In the genomic region with DNA sequence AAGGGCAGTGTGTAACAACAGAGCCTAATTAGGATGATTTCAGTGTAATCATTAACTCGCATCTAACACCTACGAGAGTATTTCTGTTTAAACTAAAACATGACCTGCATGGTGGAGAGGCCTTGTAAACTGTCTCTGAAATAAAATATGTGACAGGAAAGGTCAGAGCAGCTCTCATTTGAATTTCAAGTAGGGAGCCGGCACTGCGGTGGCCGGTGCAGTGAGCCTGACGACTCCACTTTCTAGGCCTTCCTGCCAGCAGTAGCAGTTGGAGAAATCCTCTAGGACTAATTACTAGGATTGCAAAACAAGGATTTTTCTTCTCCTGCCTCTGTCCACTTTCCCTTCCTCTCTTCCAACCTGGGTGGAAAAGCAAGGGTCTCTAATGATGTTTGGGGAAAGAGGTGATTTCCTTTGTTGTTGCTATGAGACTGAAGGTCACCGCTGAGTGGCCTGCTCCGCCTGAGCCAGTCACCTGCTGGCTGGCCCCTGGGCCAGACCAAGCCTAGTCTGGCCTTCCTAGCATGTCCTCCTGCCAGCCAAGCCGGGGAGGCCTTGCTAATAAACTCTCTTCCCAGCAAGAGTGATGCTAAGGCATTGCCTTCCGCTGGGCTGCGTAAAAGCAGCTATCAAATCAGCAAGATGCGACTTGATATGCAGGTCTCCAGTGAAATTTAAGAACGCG, we compare ENCODE assay signal across 24 cellular contexts.
A peak's percentile ranks its signal among the peaks of the same experiment; 100 is the strongest.
DNase-seq lines count a peak whose midpoint lies in the region; ATAC-seq, FAIRE-seq and TF ChIP-seq lines count a peak whose summit lies in the region.
"Had no signal": no experiment of that assay in that cellular context is flagged by ENCODE, and none has a peak within 500 bp of the region (broad histone marks: within the 10 kb centered on the region; RNA-seq: fewer than 3 reads in every experiment).

No MANE protein-coding gene starts in this region.

- peak overlapping the region; percentile 34 to 46; a peak in 3 of 4 replicates for H3K4me2 ChIP-seq in H1 (ENCODE audit: insufficient read depth in 1 of 2, low read depth in 2 of 2, low read length in 2 of 2)
- H3K4me2 ChIP-seq: SK-N-SH had no signal

- TF ChIP-seq POLR2A in H1 (IDR thresholded peaks at IDR 0.05; ENCODE audit: control extremely low read depth in 1 of 2, low read depth in 2 of 2, low read length in 2 of 2) = no peak
- no peak for TF ChIP-seq POLR2A in gastroesophageal sphincter (IDR thresholded peaks at IDR 0.05)

- H3K27ac ChIP-seq in H1 (ENCODE audit: low read depth, low read length) (no peak overlapping the region), gastroesophageal sphincter (no peak overlapping the region), kidney (ENCODE audit: low read depth in 2 of 2, low read length in 2 of 2) (no peak overlapping the region)
- H3K27ac ChIP-seq: 22Rv1, cardiac muscle cell, left ventricle myocardium inferior, RWPE1, stomach, tibial nerve had no signal

- H3K4me3 Mint-ChIP-seq in nephron (no peak overlapping the region), natural killer cell (no peak overlapping the region)
- H3K4me3 Mint-ChIP-seq: activated CD4-positive, alpha-beta T cell treated with anti-CD3 and anti-CD28 coated beads, Interleukin-2, amount 10 ng/mL, durations not matched to agents 7 days and 5 days; CD8-positive, alpha-beta T cell; natural killer cell treated with Interleukin-12 subunit alpha and Interleukin-12 subunit beta and Interleukin-15 and Interleukin-18, amount 100 ng/mL, for 72 hours had no signal

- H3K4me1 ChIP-seq in H1 (replicated peaks in 1 of 4; ENCODE audit: control insufficient read depth in 3 of 4, insufficient read depth in 4 of 4, low read length in 3 of 4) (peaks cover 5 to 18% (median 10%) of the 10 kb centered on the region in 4 experiments), gastroesophageal sphincter (no peaks in the 10 kb centered on the region), kidney (ENCODE audit: control insufficient read depth in 1 of 2, insufficient read depth in 1 of 2, low read depth in 1 of 2, low read length in 2 of 2) (no peaks in the 10 kb centered on the region)
- H3K4me1 ChIP-seq: left ventricle myocardium inferior, stomach, tibial nerve had no signal

- no peak for FAIRE-seq in H1 (lab: Jason Lieb, UNC)
- no peak for FAIRE-seq in kidney (lab: Jason Lieb, UNC)
- FAIRE-seq: H54 had no signal

- H2BK12ac ChIP-seq in H1 (ENCODE audit: low read depth, low read length) = peak overlapping the region; percentile 41; the same call in 1 of the 2 replicates

- no peaks in the 10 kb centered on the region for H3K27me3 ChIP-seq in H1 (replicated peaks in 1 of 4; ENCODE audit: control insufficient read depth in 3 of 4, extremely low read depth in 1 of 4, insufficient read depth in 3 of 4, low read length in 3 of 4)
- H3K27me3 ChIP-seq in gastroesophageal sphincter = no peaks in the 10 kb centered on the region
- H3K27me3 ChIP-seq: stomach, tibial nerve had no signal

- H4K8ac ChIP-seq in H1 (ENCODE audit: extremely low read depth, insufficient read depth, low read length) = no peak overlapping the region

- H3K23me2 ChIP-seq in H1 (ENCODE audit: low read depth, low read length) = no peaks in the 10 kb centered on the region; the same call in 1 of the 2 replicates

- H4K5ac ChIP-seq in H1 (ENCODE audit: insufficient read length, low read depth, low read length) = no peak overlapping the region

- H3K23ac ChIP-seq in H1 (ENCODE audit: insufficient read length) = no peak overlapping the region

- H3K4me3 ChIP-seq in H1 (ENCODE audit: extremely low read depth in 1 of 4, insufficient read depth in 2 of 4, low read depth in 3 of 4, low read length in 4 of 4) = peak overlapping the region in 1 of 4 experiments; percentile 31; a peak in 1 of 8 replicates
- no peak overlapping the region for H3K4me3 ChIP-seq in gastroesophageal sphincter
- no peak overlapping the region for H3K4me3 ChIP-seq in kidney (ENCODE audit: low read length in 2 of 2)
- H3K4me3 ChIP-seq: cardiac muscle cell, left ventricle myocardium inferior, stomach, tibial nerve had no signal

- H3K36me3 ChIP-seq in H1 (ENCODE audit: control insufficient read depth in 2 of 4, insufficient read depth in 4 of 4, low read length in 3 of 4) = no peaks in the 10 kb centered on the region
- no peaks in the 10 kb centered on the region for H3K36me3 ChIP-seq in gastroesophageal sphincter
- no peaks in the 10 kb centered on the region for H3K36me3 ChIP-seq in kidney (ENCODE audit: control insufficient read depth in 1 of 2, insufficient read depth in 2 of 2, low read length in 2 of 2)
- H3K36me3 ChIP-seq: cardiac muscle cell, left ventricle myocardium inferior, stomach, tibial nerve had no signal

- TF ChIP-seq RAD21 in H1 (IDR thresholded peaks at IDR 0.05 in 1 of 2, conservative IDR thresholded peaks at IDR 0.05 in 1 of 2; ENCODE audit: low read depth in 2 of 2, low read length in 2 of 2) = no peak

- DNase-seq in NCI-H748 (lab: John Stamatoyannopoulos, UW; ENCODE audit: unreplicated experiment) (peak; percentile 22), NCI-H748 treated with DMSO at 0.1 percent for 48 hours (lab: John Stamatoyannopoulos, UW) (no peak), H1 (ENCODE audit: low read depth in 1 of 2, low spot score in 2 of 2) (peak in 1 of 2 experiments; percentile 52), natural killer cell (no peak), kidney (no peak)
- DNase-seq: activated CD4-positive, alpha-beta T cell treated with anti-CD3 and anti-CD28 coated beads, Interleukin-2, amount 10 ng/mL, durations not matched to agents 7 days and 5 days; activated naive CD4-positive, alpha-beta T cell treated with anti-CD3 and anti-CD28 coated beads, Interleukin-2, amount 50 U/mL, for 16 hours; CD8-positive, alpha-beta T cell; DMS79; left ventricle myocardium inferior; NCI-H1092; NCI-H187; NCI-H69; SK-N-SH; stomach had no signal

- peak overlapping the region; percentile 51; the same call in 1 of the 2 replicates for H3K18ac ChIP-seq in H1 (ENCODE audit: extremely low read depth, low read length)

- TF ChIP-seq EP300 in H1 (IDR thresholded peaks at IDR 0.05; ENCODE audit: borderline replicate concordance in 1 of 2, low read depth in 2 of 2, low read length in 2 of 2) (no peak), gastroesophageal sphincter (IDR thresholded peaks at IDR 0.05) (no peak)

- H3K79me2 ChIP-seq in H1 (ENCODE audit: control insufficient read depth in 1 of 2, insufficient read depth in 2 of 2, low read length in 2 of 2) = no peaks in the 10 kb centered on the region

- WGBS in H1 (ENCODE audit: extremely low coverage in 1 of 2, insufficient coverage in 1 of 2, insufficient read length in 1 of 2, insufficient replicate concordance in 2 of 2, low coverage in 1 of 2, low lambda C conversion rate in 2 of 2, missing lambda C conversion rate in 1 of 2), 2 experiments = 34% methylated on average over 14 of the region's 14 CpGs; no CpG with 5 or more reads in 1 of the 2 experiments
- 59 to 81% methylated on average over 5 of the region's 14 CpGs for WGBS in gastroesophageal sphincter (ENCODE audit: low coverage in 1 of 2), 2 donors

- intact Hi-C loops in natural killer cell (cut with micrococcal nuclease) = no loop called here
- intact Hi-C loops in kidney (cut with DNase I) = no loop called here

- H3K4me1 Mint-ChIP-seq in nephron (peaks cover 21% of the 10 kb centered on the region), natural killer cell (no peaks in the 10 kb centered on the region)
- H3K4me1 Mint-ChIP-seq: activated CD4-positive, alpha-beta T cell treated with anti-CD3 and anti-CD28 coated beads, Interleukin-2, amount 10 ng/mL, durations not matched to agents 7 days and 5 days had no signal

- H2BK5ac ChIP-seq in H1 (ENCODE audit: low read depth, low read length) = 0 out of 2 replicates have a peak overlapping the region, but pooled peaks have one; percentile 19

- H2AK5ac ChIP-seq in H1 (ENCODE audit: low read depth, low read length) = no peak overlapping the region

- no peak overlapping the region for H3K4ac ChIP-seq in H1 (replicated peaks; ENCODE audit: insufficient read length, low read depth, low read length)

- no peak overlapping the region for H2BK120ac ChIP-seq in H1 (replicated peaks; ENCODE audit: low read depth, low read length)

- peak overlapping the region; percentile 32 to 70 (median 55) for H3K27ac Mint-ChIP-seq in nephron
- H3K27ac Mint-ChIP-seq in natural killer cell = no peak overlapping the region
- H3K27ac Mint-ChIP-seq: activated CD4-positive, alpha-beta T cell treated with anti-CD3 and anti-CD28 coated beads, Interleukin-2, amount 10 ng/mL, durations not matched to agents 7 days and 5 days; CD8-positive, alpha-beta T cell; natural killer cell treated with Interleukin-12 subunit alpha and Interleukin-12 subunit beta and Interleukin-15 and Interleukin-18, amount 100 ng/mL, for 72 hours had no signal

- H3K9me3 Mint-ChIP-seq in nephron (no peaks in the 10 kb centered on the region), natural killer cell (no peaks in the 10 kb centered on the region)
- H3K9me3 Mint-ChIP-seq: activated CD4-positive, alpha-beta T cell treated with anti-CD3 and anti-CD28 coated beads, Interleukin-2, amount 10 ng/mL, durations not matched to agents 7 days and 5 days; CD8-positive, alpha-beta T cell; natural killer cell treated with Interleukin-12 subunit alpha and Interleukin-12 subunit beta and Interleukin-15 and Interleukin-18, amount 100 ng/mL, for 72 hours had no signal

- H3K9me3 ChIP-seq in H1 (ENCODE audit: insufficient read depth in 2 of 2, low read depth in 1 of 2, low read length in 1 of 2) = 0 out of 4 replicates have a peak, but pooled peaks cover 0 to 4% of the 10 kb centered on the region in 2 experiments
- H3K9me3 ChIP-seq in gastroesophageal sphincter = no peaks in the 10 kb centered on the region
- no peaks in the 10 kb centered on the region for H3K9me3 ChIP-seq in kidney (ENCODE audit: control insufficient read depth in 1 of 2, low read length in 2 of 2)
- H3K9me3 ChIP-seq: left ventricle myocardium inferior, SK-N-SH, stomach, tibial nerve had no signal

- no peak overlapping the region; the same call in 1 of the 2 replicates for H2AFZ ChIP-seq in H1 (ENCODE audit: low read length)

- H4K91ac ChIP-seq in H1 (replicated peaks; ENCODE audit: insufficient read length, low read length) = no peak overlapping the region

- H3K27me3 Mint-ChIP-seq in nephron (ENCODE audit: low read depth) (peaks cover 19% of the 10 kb centered on the region), natural killer cell (ENCODE audit: low read depth in 2 of 2) (peaks cover 0 to 3% of the 10 kb centered on the region in 2 donors)
- H3K27me3 Mint-ChIP-seq: activated CD4-positive, alpha-beta T cell treated with anti-CD3 and anti-CD28 coated beads, Interleukin-2, amount 10 ng/mL, durations not matched to agents 7 days and 5 days had no signal

- H3K9ac ChIP-seq in H1 (replicated peaks in 1 of 4; ENCODE audit: extremely low read depth in 1 of 4, low read depth in 3 of 4, low read length in 3 of 4) (no peak overlapping the region), kidney (ENCODE audit: low read length in 2 of 2) (no peak overlapping the region)
- H3K9ac ChIP-seq: SK-N-SH had no signal

- H3K36me3 Mint-ChIP-seq in nephron (ENCODE audit: low read depth) = no peaks in the 10 kb centered on the region
- no peaks in the 10 kb centered on the region for H3K36me3 Mint-ChIP-seq in natural killer cell
- H3K36me3 Mint-ChIP-seq: CD8-positive, alpha-beta T cell; natural killer cell treated with Interleukin-12 subunit alpha and Interleukin-12 subunit beta and Interleukin-15 and Interleukin-18, amount 100 ng/mL, for 72 hours had no signal

- CTCF ChIA-PET in H1 (lab: Charles Lee; ENCODE audit: partially characterized antibody) = interaction anchor here (0.9 kb wide), 2 partner anchors 10 to 20 kb away, joined by 3 read pairs; no protein-coding TSS in a partner anchor

- H3K14ac ChIP-seq in H1 (ENCODE audit: insufficient read length) = no peak overlapping the region

- H3K56ac ChIP-seq in H1 (replicated peaks; ENCODE audit: insufficient read length, low read depth, low read length) = no peak overlapping the region

- POLR2A ChIA-PET in H1 (lab: Charles Lee; ENCODE audit: partially characterized antibody) = no interaction called here

- H4K20me1 ChIP-seq in H1 (replicated peaks in 1 of 2; ENCODE audit: control insufficient read depth in 1 of 2, insufficient read depth in 2 of 2, low read length in 2 of 2) = no peaks in the 10 kb centered on the region

- H2BK20ac ChIP-seq in H1 (ENCODE audit: low read length) = peak overlapping the region; percentile 72; the same call in 1 of the 2 replicates

- H3K79me1 ChIP-seq in H1 (ENCODE audit: low read depth, low read length) = no peaks in the 10 kb centered on the region

- TF ChIP-seq CTCF in H1 (IDR thresholded peaks at IDR 0.05; ENCODE audit: control extremely low read depth in 1 of 3, insufficient read depth in 1 of 3, low read depth in 1 of 3, low read length in 3 of 3) (no peak), nephron (IDR thresholded peaks at IDR 0.05; ENCODE audit: unreplicated experiment in 3 of 3) (no peak), natural killer cell (IDR thresholded peaks at IDR 0.05) (no peak), gastroesophageal sphincter (IDR thresholded peaks at IDR 0.05) (no peak), kidney (IDR thresholded peaks at IDR 0.05; ENCODE audit: borderline replicate concordance, extremely low read depth, insufficient read depth) (no peak)

- ATAC-seq in HG03442 (IDR thresholded peaks at IDR 0.05; ENCODE audit: unreplicated experiment) (no peak), natural killer cell (no peak), gastroesophageal sphincter (no peak)
- ATAC-seq: CD8-positive, alpha-beta T cell; natural killer cell treated with Interleukin-12 subunit alpha and Interleukin-12 subunit beta and Interleukin-15 and Interleukin-18, amount 100 ng/mL, for 72 hours had no signal

- no peak overlapping the region for H2BK15ac ChIP-seq in H1 (ENCODE audit: low read length)

Comparison
In these comparisons a context has a peak if more than half of its experiments do, and no peak if none do; other contexts are left out.
1. H3K27ac Mint-ChIP-seq: peak in nephron (3 of 3); none in natural killer cell (0 of 2).